ENCODE assay signal across 1 cellular context in the genomic region with DNA sequence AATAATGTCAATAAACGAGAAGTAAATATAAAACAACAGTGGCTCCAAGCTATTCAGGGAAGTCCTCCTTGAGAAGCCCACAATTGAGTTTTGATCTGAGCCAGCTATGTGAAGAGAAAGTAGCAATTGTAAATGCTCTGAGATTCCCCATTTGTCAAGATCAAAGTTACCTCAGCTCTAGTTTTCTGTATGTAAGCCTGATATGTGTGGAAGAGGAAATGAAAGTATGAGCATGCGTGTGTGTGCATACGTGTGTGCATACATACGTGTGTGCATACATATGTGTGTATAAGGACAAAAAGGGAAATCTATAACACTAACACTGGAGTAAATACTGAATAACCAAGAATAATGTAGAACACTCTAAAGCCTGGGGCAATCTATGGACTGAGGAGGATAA.
TF ChIP-seq lines count a peak whose summit lies in the region.

No MANE protein-coding gene starts in this region.

TF ChIP-seq in GM12878, 131 proteins besides CTCF, POLR2A, EP300 and RAD21 (continued from another document and continues in another):
- TF ChIP-seq, protein P1, sequence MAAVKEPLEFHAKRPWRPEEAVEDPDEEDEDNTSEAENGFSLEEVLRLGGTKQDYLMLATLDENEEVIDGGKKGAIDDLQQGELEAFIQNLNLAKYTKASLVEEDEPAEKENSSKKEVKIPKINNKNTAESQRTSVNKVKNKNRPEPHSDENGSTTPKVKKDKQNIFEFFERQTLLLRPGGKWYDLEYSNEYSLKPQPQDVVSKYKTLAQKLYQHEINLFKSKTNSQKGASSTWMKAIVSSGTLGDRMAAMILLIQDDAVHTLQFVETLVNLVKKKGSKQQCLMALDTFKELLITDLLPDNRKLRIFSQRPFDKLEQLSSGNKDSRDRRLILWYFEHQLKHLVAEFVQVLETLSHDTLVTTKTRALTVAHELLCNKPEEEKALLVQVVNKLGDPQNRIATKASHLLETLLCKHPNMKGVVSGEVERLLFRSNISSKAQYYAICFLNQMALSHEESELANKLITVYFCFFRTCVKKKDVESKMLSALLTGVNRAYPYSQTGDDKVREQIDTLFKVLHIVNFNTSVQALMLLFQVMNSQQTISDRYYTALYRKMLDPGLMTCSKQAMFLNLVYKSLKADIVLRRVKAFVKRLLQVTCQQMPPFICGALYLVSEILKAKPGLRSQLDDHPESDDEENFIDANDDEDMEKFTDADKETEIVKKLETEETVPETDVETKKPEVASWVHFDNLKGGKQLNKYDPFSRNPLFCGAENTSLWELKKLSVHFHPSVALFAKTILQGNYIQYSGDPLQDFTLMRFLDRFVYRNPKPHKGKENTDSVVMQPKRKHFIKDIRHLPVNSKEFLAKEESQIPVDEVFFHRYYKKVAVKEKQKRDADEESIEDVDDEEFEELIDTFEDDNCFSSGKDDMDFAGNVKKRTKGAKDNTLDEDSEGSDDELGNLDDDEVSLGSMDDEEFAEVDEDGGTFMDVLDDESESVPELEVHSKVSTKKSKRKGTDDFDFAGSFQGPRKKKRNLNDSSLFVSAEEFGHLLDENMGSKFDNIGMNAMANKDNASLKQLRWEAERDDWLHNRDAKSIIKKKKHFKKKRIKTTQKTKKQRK (IDR thresholded peaks at IDR 0.05; ENCODE audit: low read depth, low read length) = no peak
- TF ChIP-seq SREBF1 (IDR thresholded peaks at IDR 0.05; ENCODE audit: low read length) (no peak), MEF2B (IDR thresholded peaks at IDR 0.05; ENCODE audit: partially characterized antibody, poor library complexity, severe bottlenecking) (no peak), JUNB (IDR thresholded peaks at IDR 0.05) (peak; percentile 76), CBFB (IDR thresholded peaks at IDR 0.05; ENCODE audit: low read depth) (no peak), CHD4 (IDR thresholded peaks at IDR 0.05) (no peak), RBBP5 (conservative IDR thresholded peaks at IDR 0.05) (no peak), ZNF207 (IDR thresholded peaks at IDR 0.05; ENCODE audit: borderline replicate concordance) (no peak), SMC3 (IDR thresholded peaks at IDR 0.05; ENCODE audit: borderline replicate concordance, low read length) (no peak), LARP7 (IDR thresholded peaks at IDR 0.05) (no peak), BRCA1 (IDR thresholded peaks at IDR 0.05; ENCODE audit: low read depth, low read length) (no peak), ZNF384 (IDR thresholded peaks at IDR 0.05; ENCODE audit: borderline replicate concordance, low read depth, low read length) (no peak), STAT1 (conservative IDR thresholded peaks at IDR 0.05) (no peak), IKZF2 (IDR thresholded peaks at IDR 0.05) (peak; percentile 59 to 61; a peak in 2 of 4 replicates), TAF1 (IDR thresholded peaks at IDR 0.05; ENCODE audit: borderline replicate concordance, low read depth, low read length) (no peak), PKNOX1 (IDR thresholded peaks at IDR 0.05) (no peak), SREBF2 (IDR thresholded peaks at IDR 0.05; ENCODE audit: low read length) (no peak), POLR2AphosphoS5 (IDR thresholded peaks at IDR 0.05; ENCODE audit: low read length) (no peak), HSF1 (IDR thresholded peaks at IDR 0.05; ENCODE audit: low read depth, low read length) (no peak), BACH1 (IDR thresholded peaks at IDR 0.05; ENCODE audit: borderline replicate concordance) (no peak), TCF7 (IDR thresholded peaks at IDR 0.05; ENCODE audit: borderline replicate concordance) (peak; percentile 92), USF2 (IDR thresholded peaks at IDR 0.05; ENCODE audit: borderline replicate concordance, low read depth, low read length) (no peak), SRF (IDR thresholded peaks at IDR 0.05; ENCODE audit: low read depth in 2 of 2, low read length in 2 of 2) (no peak), JUND (IDR thresholded peaks at IDR 0.05; ENCODE audit: low read depth, low read length) (no peak), SMAD1 (IDR thresholded peaks at IDR 0.05; ENCODE audit: low read depth, partially characterized antibody) (no peak), ZNF217 (IDR thresholded peaks at IDR 0.05) (no peak), MYB (IDR thresholded peaks at IDR 0.05; ENCODE audit: borderline replicate concordance, low read depth, low read length) (no peak), MTA3 (IDR thresholded peaks at IDR 0.05; ENCODE audit: borderline replicate concordance, low read length) (no peak), BHLHE40 (IDR thresholded peaks at IDR 0.05; ENCODE audit: borderline replicate concordance in 1 of 2, low read depth in 2 of 2, low read length in 1 of 2) (peak in 1 of 2 experiments; percentile 33; a peak in 2 of 4 replicates), PML (IDR thresholded peaks at IDR 0.05; ENCODE audit: low read length) (no peak), SIX5 (IDR thresholded peaks at IDR 0.05; ENCODE audit: low read depth, low read length, severe bottlenecking) (no peak), NFIC (IDR thresholded peaks at IDR 0.05; ENCODE audit: low read depth, low read length) (peak; percentile 70), BMI1 (IDR thresholded peaks at IDR 0.05; ENCODE audit: borderline replicate concordance) (no peak), ATF7 (IDR thresholded peaks at IDR 0.05; ENCODE audit: low read depth) (peak; percentile 71; the same call in 1 of the 2 replicates), NRF1 (conservative IDR thresholded peaks at IDR 0.05; ENCODE audit: low read depth, low read length) (no peak), TARDBP (IDR thresholded peaks at IDR 0.05; ENCODE audit: borderline replicate concordance) (no peak), IRF4 (IDR thresholded peaks at IDR 0.05; ENCODE audit: low read depth, low read length) (peak; percentile 88), HDAC6 (IDR thresholded peaks at IDR 0.05; ENCODE audit: unreplicated experiment) (no peak), KAT2A (conservative IDR thresholded peaks at IDR 0.05; ENCODE audit: control insufficient read depth, low read depth, low read length) (no peak), ZNF687 (IDR thresholded peaks at IDR 0.05) (no peak), CREB1 (IDR thresholded peaks at IDR 0.05; ENCODE audit: low read depth) (0 out of 2 replicates have a peak, but pooled peaks have one; percentile 39), CBX3 (IDR thresholded peaks at IDR 0.05; ENCODE audit: borderline replicate concordance, low read depth) (no peak), ELK1 (IDR thresholded peaks at IDR 0.05; ENCODE audit: low read depth, low read length) (no peak), TCF12 (IDR thresholded peaks at IDR 0.05; ENCODE audit: low read depth, low read length) (no peak), CREM (IDR thresholded peaks at IDR 0.05; ENCODE audit: low read depth) (peak; percentile 66; the same call in 1 of the 2 replicates)
- TF ChIP-seq, protein P2, sequence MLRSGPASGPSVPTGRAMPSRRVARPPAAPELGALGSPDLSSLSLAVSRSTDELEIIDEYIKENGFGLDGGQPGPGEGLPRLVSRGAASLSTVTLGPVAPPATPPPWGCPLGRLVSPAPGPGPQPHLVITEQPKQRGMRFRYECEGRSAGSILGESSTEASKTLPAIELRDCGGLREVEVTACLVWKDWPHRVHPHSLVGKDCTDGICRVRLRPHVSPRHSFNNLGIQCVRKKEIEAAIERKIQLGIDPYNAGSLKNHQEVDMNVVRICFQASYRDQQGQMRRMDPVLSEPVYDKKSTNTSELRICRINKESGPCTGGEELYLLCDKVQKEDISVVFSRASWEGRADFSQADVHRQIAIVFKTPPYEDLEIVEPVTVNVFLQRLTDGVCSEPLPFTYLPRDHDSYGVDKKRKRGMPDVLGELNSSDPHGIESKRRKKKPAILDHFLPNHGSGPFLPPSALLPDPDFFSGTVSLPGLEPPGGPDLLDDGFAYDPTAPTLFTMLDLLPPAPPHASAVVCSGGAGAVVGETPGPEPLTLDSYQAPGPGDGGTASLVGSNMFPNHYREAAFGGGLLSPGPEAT (IDR thresholded peaks at IDR 0.05; ENCODE audit: low read depth) = peak; percentile 67; the same call in 1 of the 2 replicates
- TF ChIP-seq, protein P3, sequence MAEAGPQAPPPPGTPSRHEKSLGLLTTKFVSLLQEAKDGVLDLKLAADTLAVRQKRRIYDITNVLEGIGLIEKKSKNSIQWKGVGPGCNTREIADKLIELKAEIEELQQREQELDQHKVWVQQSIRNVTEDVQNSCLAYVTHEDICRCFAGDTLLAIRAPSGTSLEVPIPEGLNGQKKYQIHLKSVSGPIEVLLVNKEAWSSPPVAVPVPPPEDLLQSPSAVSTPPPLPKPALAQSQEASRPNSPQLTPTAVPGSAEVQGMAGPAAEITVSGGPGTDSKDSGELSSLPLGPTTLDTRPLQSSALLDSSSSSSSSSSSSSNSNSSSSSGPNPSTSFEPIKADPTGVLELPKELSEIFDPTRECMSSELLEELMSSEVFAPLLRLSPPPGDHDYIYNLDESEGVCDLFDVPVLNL (IDR thresholded peaks at IDR 0.05; ENCODE audit: low read depth, low read length) = no peak
- TF ChIP-seq, protein P4, sequence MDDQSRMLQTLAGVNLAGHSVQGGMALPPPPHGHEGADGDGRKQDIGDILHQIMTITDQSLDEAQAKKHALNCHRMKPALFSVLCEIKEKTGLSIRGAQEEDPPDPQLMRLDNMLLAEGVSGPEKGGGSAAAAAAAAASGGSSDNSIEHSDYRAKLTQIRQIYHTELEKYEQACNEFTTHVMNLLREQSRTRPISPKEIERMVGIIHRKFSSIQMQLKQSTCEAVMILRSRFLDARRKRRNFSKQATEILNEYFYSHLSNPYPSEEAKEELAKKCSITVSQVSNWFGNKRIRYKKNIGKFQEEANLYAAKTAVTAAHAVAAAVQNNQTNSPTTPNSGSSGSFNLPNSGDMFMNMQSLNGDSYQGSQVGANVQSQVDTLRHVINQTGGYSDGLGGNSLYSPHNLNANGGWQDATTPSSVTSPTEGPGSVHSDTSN (IDR thresholded peaks at IDR 0.05; ENCODE audit: insufficient replicate concordance, low read depth, low read length) = no peak
